13 cellular contexts compared by ENCODE assay signal in the genomic region with DNA sequence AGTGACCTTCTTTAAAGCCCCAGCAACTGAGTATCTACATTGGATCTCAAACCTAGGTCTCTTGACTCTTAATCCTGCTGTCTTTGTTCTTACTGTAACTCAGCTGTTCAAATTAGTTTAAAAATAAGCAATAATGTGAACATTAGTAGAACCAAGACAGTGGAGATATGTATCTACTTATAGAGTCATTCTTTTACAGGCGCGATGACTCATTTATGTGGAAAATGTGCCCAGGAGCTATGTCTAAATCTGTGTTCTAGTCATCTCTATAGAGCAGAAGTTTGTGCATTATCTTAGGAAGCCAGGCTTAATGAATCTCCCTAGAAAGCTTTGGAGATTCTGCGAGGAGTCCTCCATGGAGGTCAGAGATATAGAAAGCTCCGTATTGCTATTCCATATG.
DNase-seq lines count a peak whose midpoint lies in the region; ATAC-seq lines count a peak whose summit lies in the region.
"Had no signal": no experiment of that assay in that cellular context is flagged by ENCODE, and none has a peak within 500 bp of the region (broad histone marks: within the 10 kb centered on the region; RNA-seq: fewer than 3 reads in every experiment).

No MANE protein-coding gene starts in this region.

- H3K27me3 ChIP-seq in ACC112 (ENCODE audit: insufficient read depth, low read length), result no peaks in the 10 kb centered on the region
- H3K27me3 ChIP-seq: uterus had no signal

- H3K4me3 ChIP-seq in ACC112 (ENCODE audit: low read depth, low read length), result no peak overlapping the region
- H3K4me3 ChIP-seq: HAP-1, uterus had no signal

- DNase-seq in EL, result peak; percentile 86
- peak; percentile 64 for DNase-seq in SHP77 treated with DMSO at 0.1 percent for 48 hours (lab: John Stamatoyannopoulos, UW)
- peak; percentile 41 for DNase-seq in fibroblast of the conjunctiva (ENCODE audit: low read depth)
- DNase-seq in posterior cingulate gyrus, result no peak
- DNase-seq: activated CD8-positive, alpha-beta memory T cell treated with anti-CD3 and anti-CD28 coated beads, Interleukin-2, amount 50 U/mL, for 48 hours; NCI-H1930; uterus had no signal

- intact Hi-C loops in posterior cingulate gyrus (cut with DNase I), result no loop called here

- H3K4me1 ChIP-seq in ACC112 (ENCODE audit: control insufficient read depth, insufficient read depth, low read length, unreplicated experiment), result peaks cover 18% of the 10 kb centered on the region
- H3K4me1 ChIP-seq: HAP-1, uterus had no signal

- H3K79me2 ChIP-seq in ACC112 (ENCODE audit: control insufficient read depth, insufficient read depth, low read length, unreplicated experiment), result no peaks in the 10 kb centered on the region

- ATAC-seq in HG03469 (IDR thresholded peaks at IDR 0.05; ENCODE audit: unreplicated experiment) (no peak), HG03442 (IDR thresholded peaks at IDR 0.05; ENCODE audit: unreplicated experiment) (no peak), HG02642 (IDR thresholded peaks at IDR 0.05; ENCODE audit: poor library complexity, unreplicated experiment) (no peak)

- H3K36me3 ChIP-seq in ACC112 (ENCODE audit: insufficient read depth, low read length), result no peaks in the 10 kb centered on the region
- H3K36me3 ChIP-seq: HAP-1, neutrophil, uterus had no signal

- no peak overlapping the region for H3K27ac ChIP-seq in ACC112 (ENCODE audit: low read depth, low read length)
- H3K27ac ChIP-seq: neutrophil, uterus had no signal

- peak overlapping the region; percentile 45 for H2AFZ ChIP-seq in ACC112 (ENCODE audit: low read length, unreplicated experiment)

Comparison
In these comparisons a context has a peak if more than half of its experiments do, and no peak if none do; other contexts are left out.
1. DNase-seq: peak in EL (single experiment), SHP77 treated with DMSO at 0.1 percent for 48 hours (single experiment) and fibroblast of the conjunctiva (single experiment); none in posterior cingulate gyrus (0 of 10).